Comparison of ENCODE assay signal across 8 cellular contexts in the genomic region with DNA sequence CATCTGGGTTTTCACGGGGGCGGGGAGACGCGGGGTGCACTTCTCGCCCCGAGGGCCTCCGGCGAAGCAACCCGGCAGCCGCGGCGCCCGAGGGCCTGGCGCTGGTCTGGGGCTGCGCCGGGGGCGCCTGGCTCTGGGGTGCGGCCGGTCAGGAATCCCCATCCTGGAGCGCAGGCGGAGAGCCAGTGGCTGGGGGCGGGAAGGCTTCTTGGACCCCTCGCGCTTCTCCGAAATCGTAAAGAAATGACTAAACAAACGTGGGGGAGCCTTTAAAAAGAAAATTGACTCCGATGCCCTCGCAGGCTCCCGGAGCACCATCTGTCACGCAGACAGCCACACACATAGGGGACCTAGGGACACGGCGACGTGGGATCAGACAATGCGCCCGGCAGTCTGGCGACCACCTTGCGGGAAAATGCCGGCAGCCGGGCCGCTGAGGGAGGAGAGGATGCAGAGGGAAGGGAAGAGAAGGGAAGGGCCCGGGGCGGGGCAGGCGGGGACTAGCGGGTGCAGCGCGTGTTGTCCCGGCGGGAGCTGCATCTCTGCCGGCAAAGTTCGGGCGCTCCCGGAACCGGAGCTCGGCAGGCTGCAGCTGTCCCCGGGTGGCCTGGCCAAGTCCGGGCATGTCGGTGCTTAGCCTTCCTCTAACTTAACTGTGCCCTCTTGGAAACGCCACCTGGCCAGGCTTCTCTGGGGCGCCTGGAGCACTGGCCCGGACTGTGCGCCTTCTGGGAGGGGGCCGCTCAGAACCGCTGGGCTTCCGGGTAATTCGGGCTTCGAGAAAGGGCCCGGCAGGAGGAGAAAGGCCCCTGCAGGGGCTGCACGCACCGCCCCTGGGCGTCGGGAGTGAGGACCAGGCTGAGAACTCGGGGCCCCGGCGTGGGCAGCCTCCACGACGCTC. TPM values are rescaled to one million over a fixed set of nuclear protein-coding genes. Genes with fewer than 3 reads are reported as not detected.
DNase-seq lines count a peak whose midpoint lies in the region; ATAC-seq and TF ChIP-seq lines count a peak whose summit lies in the region.

No MANE protein-coding gene starts in this region.

- no peaks in the 10 kb centered on the region for H3K27me3 ChIP-seq in mammary epithelial cell (ENCODE audit: insufficient read depth, low read length)

- peaks cover 15% of the 10 kb centered on the region for H3K4me1 ChIP-seq in mammary epithelial cell (ENCODE audit: insufficient read depth, low read length)

- H3K4me2 ChIP-seq in mammary epithelial cell (ENCODE audit: insufficient read depth, low read depth, low read length): peak overlapping the region; percentile 98

- peak overlapping the region; percentile 41 for H3K9ac ChIP-seq in mammary epithelial cell (ENCODE audit: insufficient read depth, low read length)

- peaks cover 82% of the 10 kb centered on the region for H3K27me3 Mint-ChIP-seq in stimulated activated naive CD8-positive, alpha-beta T cell treated with anti-CD3 and anti-CD28 coated beads, Interleukin-15, amount 100 ng/mL, for 72 hours

- peak overlapping the region; percentile 84 to 89 for H3K4me3 Mint-ChIP-seq in stimulated activated naive CD8-positive, alpha-beta T cell treated with anti-CD3 and anti-CD28 coated beads, Interleukin-15, amount 100 ng/mL, for 72 hours

- H3K9me3 ChIP-seq in mammary epithelial cell (replicated peaks; ENCODE audit: insufficient read depth, low read length): peaks cover 10% of the 10 kb centered on the region

- dilution Hi-C loops in mammary epithelial cell (cut with HindIII; ENCODE audit: low sequenced_read_pairs): no loop called here

- no peaks in the 10 kb centered on the region for H4K20me1 ChIP-seq in mammary epithelial cell (ENCODE audit: insufficient read depth, low read length)

- peak overlapping the region; percentile 95 for H2AFZ ChIP-seq in mammary epithelial cell (ENCODE audit: low read depth, low read length)

- CTCF ChIA-PET in mammary epithelial cell (lab: Charles Lee; ENCODE audit: low non-redundant PET): interaction anchor here (0.5 to 0.6 kb wide), 2 partner anchors 170 to 180 kb away, joined by 3 to 11 read pairs; no protein-coding TSS in a partner anchor

- peak; percentile 66 for DNase-seq in D341Med (ENCODE audit: low spot score)
- DNase-seq in KBM-7: peak; percentile 66
- peak; percentile 60 for DNase-seq in mammary epithelial cell
- DNase-seq in left colon: peak in 1 of 2 donors; percentile 19
- peak in 1 of 2 donors; percentile 16 for DNase-seq in stimulated activated naive CD8-positive, alpha-beta T cell treated with anti-CD3 and anti-CD28 coated beads, Interleukin-15, amount 100 ng/mL, for 72 hours
- no peak for DNase-seq in NCI-H146 (lab: John Stamatoyannopoulos, UW)
- DNase-seq in NCI-H1436 treated with DMSO at 0.1 percent for 48 hours (lab: John Stamatoyannopoulos, UW): no peak

- BruUV-seq in mammary epithelial cell (replicated peaks; lab: Mats Ljungman, UMichigan): no TSS peak

- peaks cover 13% of the 10 kb centered on the region for H3K4me1 Mint-ChIP-seq in stimulated activated naive CD8-positive, alpha-beta T cell treated with anti-CD3 and anti-CD28 coated beads, Interleukin-15, amount 100 ng/mL, for 72 hours

- ATAC-seq in left colon: peak; percentile 41
- peak; percentile 41 for ATAC-seq in stimulated activated naive CD8-positive, alpha-beta T cell treated with anti-CD3 and anti-CD28 coated beads, Interleukin-15, amount 100 ng/mL, for 72 hours
- no peak for ATAC-seq in GM21390 (IDR thresholded peaks at IDR 0.05; ENCODE audit: unreplicated experiment)

- no peaks in the 10 kb centered on the region for H3K79me2 ChIP-seq in mammary epithelial cell (ENCODE audit: insufficient read depth, low read length)

- no peaks in the 10 kb centered on the region for H3K36me3 ChIP-seq in mammary epithelial cell (ENCODE audit: insufficient read depth, low read length)

- peak overlapping the region; percentile 50 to 63 (median 55) for H3K4me3 ChIP-seq in mammary epithelial cell (replicated peaks in 1 of 3; ENCODE audit: insufficient read depth in 1 of 3, low read depth in 2 of 3, low read length in 3 of 3)

- H3K27ac Mint-ChIP-seq in stimulated activated naive CD8-positive, alpha-beta T cell treated with anti-CD3 and anti-CD28 coated beads, Interleukin-15, amount 100 ng/mL, for 72 hours: peak overlapping the region in 1 of 2 donors; percentile 63

- in situ Hi-C loops in KBM-7 (cut with MboI; ENCODE audit: low pct_unique_long_range_greater_than_20kb, low sequenced_read_pairs) (no loop called here), mammary epithelial cell (cut with MboI; ENCODE audit: low sequenced_read_pairs in 2 of 2) (no loop called here)

- peak overlapping the region; percentile 56 for H3K27ac ChIP-seq in mammary epithelial cell (ENCODE audit: insufficient read depth, low read depth, low read length)

- TF ChIP-seq CTCF in mammary epithelial cell (conservative IDR thresholded peaks at IDR 0.05 in 1 of 2, IDR thresholded peaks at IDR 0.05 in 1 of 2; ENCODE audit: extremely low read depth in 1 of 2, insufficient read depth in 1 of 2, low read depth in 1 of 2, low read length in 2 of 2): no peak

- WGBS in mammary epithelial cell (ENCODE audit: low coverage, missing lambda C conversion rate): 15% methylated on average over 29 of the region's 77 CpGs

- peaks cover 0 to 1% of the 10 kb centered on the region in 2 donors for H3K9me3 Mint-ChIP-seq in stimulated activated naive CD8-positive, alpha-beta T cell treated with anti-CD3 and anti-CD28 coated beads, Interleukin-15, amount 100 ng/mL, for 72 hours

- intact Hi-C loops in mammary epithelial cell (cut with micrococcal nuclease): no loop called here
- intact Hi-C loops in left colon (cut with DNase I, micrococcal nuclease): no loop called here

RNA-seq across cellular contexts. Expression of gene NHLH2, which starts 1.9 kb away (rescaled TPM):
- 1 to 10 TPM in 1 of 2 donors, not detected in 1; 1.0 TPM for total RNA-seq in mammary epithelial cell
- 0.02 TPM for polyA plus RNA-seq in mammary epithelial cell
- polyA minus RNA-seq in mammary epithelial cell: not detected
- not detected for total RNA-seq in left colon

Comparison
In these comparisons a context has a peak if more than half of its experiments do, and no peak if none do; other contexts are left out.
1. DNase-seq: peak in D341Med (single experiment), KBM-7 (single experiment) and mammary epithelial cell (single experiment); none in NCI-H146 (single experiment) and NCI-H1436 treated with DMSO at 0.1 percent for 48 hours (single experiment).